8 cellular contexts compared by ENCODE assay signal in genomic region chr4:145097331-145097820, GRCh38. TPM values are rescaled to one million over a fixed set of nuclear protein-coding genes. Genes with fewer than 3 reads are reported as not detected.
DNase-seq lines count a peak whose midpoint lies in the region; ATAC-seq and TF ChIP-seq lines count a peak whose summit lies in the region.

No MANE protein-coding gene starts in this region.

- no peaks in the 10 kb centered on the region for H4K20me1 ChIP-seq in neural cell (ENCODE audit: insufficient read depth)

- peak overlapping the region; percentile 71 to 93 for H3K9ac ChIP-seq in duodenal mucosa (ENCODE audit: low read depth in 1 of 2, low read length in 2 of 2)
- H3K9ac ChIP-seq in neural cell (ENCODE audit: low read length), result peak overlapping the region; percentile 83

- peak overlapping the region; percentile 86 for H3K4me3 ChIP-seq in left ventricle myocardium inferior
- peak overlapping the region; percentile 76 for H3K4me3 ChIP-seq in LNCaP clone FGC (ENCODE audit: low read depth, low read length)
- H3K4me3 ChIP-seq in duodenal mucosa (ENCODE audit: low read depth in 1 of 2, low read length in 2 of 2), result peak overlapping the region; percentile 74 to 96
- H3K4me3 ChIP-seq in neural cell (ENCODE audit: low read length), result peak overlapping the region; percentile 87

- H3K9me3 ChIP-seq in left ventricle myocardium inferior (replicated peaks), result peaks cover 9% of the 10 kb centered on the region
- H3K9me3 ChIP-seq in duodenal mucosa (ENCODE audit: control insufficient read depth in 1 of 2, low read length in 2 of 2), result peaks cover 0 to 8% of the 10 kb centered on the region in 2 donors
- H3K9me3 ChIP-seq in neural cell (ENCODE audit: low read length), result no peaks in the 10 kb centered on the region

- peak overlapping the region; percentile 93 for H3K27ac ChIP-seq in left ventricle myocardium inferior (replicated peaks)
- peak overlapping the region; percentile 64 for H3K27ac ChIP-seq in duodenal mucosa (ENCODE audit: low read depth, low read length)
- peak overlapping the region; percentile 88 for H3K27ac ChIP-seq in neural cell (ENCODE audit: low read length)

- TF ChIP-seq RAD21 in neural cell (conservative IDR thresholded peaks at IDR 0.05), result no peak

- H3K36me3 ChIP-seq in left ventricle myocardium inferior, result peaks cover 37% of the 10 kb centered on the region
- peaks cover 11 to 24% of the 10 kb centered on the region in 2 donors for H3K36me3 ChIP-seq in duodenal mucosa (ENCODE audit: control insufficient read depth in 1 of 2, insufficient read depth in 2 of 2, low read length in 2 of 2)
- no peaks in the 10 kb centered on the region for H3K36me3 ChIP-seq in neural cell (ENCODE audit: insufficient read depth, low read length)

- no peaks in the 10 kb centered on the region for H3K27me3 ChIP-seq in left ventricle myocardium inferior (ENCODE audit: low read depth)
- H3K27me3 ChIP-seq in duodenal mucosa (ENCODE audit: control insufficient read depth in 1 of 2, insufficient read depth in 2 of 2, low read length in 2 of 2), result no peaks in the 10 kb centered on the region
- no peaks in the 10 kb centered on the region for H3K27me3 ChIP-seq in neural cell (ENCODE audit: insufficient read depth, low read depth, low read length)

- H3K9me2 ChIP-seq in neural cell (ENCODE audit: insufficient read depth, low read length), result no peaks in the 10 kb centered on the region

- no peak for TF ChIP-seq EP300 in neural cell (conservative IDR thresholded peaks at IDR 0.05; ENCODE audit: poor library complexity, severe bottlenecking)

- H3K4me2 ChIP-seq in neural cell (ENCODE audit: low read length), result peak overlapping the region; percentile 81

- TF ChIP-seq CTCF in left ventricle myocardium inferior (IDR thresholded peaks at IDR 0.05; ENCODE audit: borderline replicate concordance) (no peak), LNCaP clone FGC (IDR thresholded peaks at IDR 0.05; ENCODE audit: control insufficient read depth, extremely low read depth, insufficient read depth) (no peak), neural cell (IDR thresholded peaks at IDR 0.05; ENCODE audit: poor library complexity, severe bottlenecking) (no peak)

- peaks cover 6% of the 10 kb centered on the region for H3F3A ChIP-seq in neural cell (ENCODE audit: insufficient read depth, low read length, poor library complexity, severe bottlenecking)

- H3K79me2 ChIP-seq in neural cell (replicated peaks; ENCODE audit: insufficient read depth, low read length), result peaks cover 64% of the 10 kb centered on the region

- peak overlapping the region; percentile 89 for H2AFZ ChIP-seq in neural cell (ENCODE audit: low read depth, low read length)

- H3K4me1 ChIP-seq in left ventricle myocardium inferior, result peaks cover 66% of the 10 kb centered on the region
- peaks cover 15 to 32% of the 10 kb centered on the region in 2 donors for H3K4me1 ChIP-seq in duodenal mucosa (ENCODE audit: control insufficient read depth in 1 of 2, insufficient read depth in 2 of 2, low read length in 2 of 2)

- intact Hi-C loops in left ventricle myocardium inferior (cut with micrococcal nuclease), result no loop called here
- intact Hi-C loops in Right ventricle myocardium inferior (cut with DNase I), result no loop called here

- ATAC-seq in Right ventricle myocardium inferior, result no peak
- ATAC-seq in HG02970 (IDR thresholded peaks at IDR 0.05; ENCODE audit: low FRiP score, unreplicated experiment), result no peak

- no peak for DNase-seq in left ventricle myocardium inferior
- no peak for DNase-seq in Right ventricle myocardium inferior (ENCODE audit: missing footprints)
- no peak for DNase-seq in LNCaP clone FGC (ENCODE audit: low read depth)
- DNase-seq in DMS79 (lab: John Stamatoyannopoulos, UW), result no peak
- no peak for DNase-seq in amniotic stem cell (lab: John Stamatoyannopoulos, UW)

TF ChIP-seq in neural cell, 6 proteins besides CTCF, POLR2A, EP300 and RAD21:
- TF ChIP-seq POLR2AphosphoS5 (IDR thresholded peaks at IDR 0.05) (no peak), TAF1 (IDR thresholded peaks at IDR 0.05; ENCODE audit: low read depth) (no peak), EZH2 (IDR thresholded peaks at IDR 0.05; ENCODE audit: borderline replicate concordance, insufficient read depth, low read length, poor library complexity, severe bottlenecking) (no peak), SMC3 (conservative IDR thresholded peaks at IDR 0.05; ENCODE audit: poor library complexity) (no peak), MXI1 (conservative IDR thresholded peaks at IDR 0.05; ENCODE audit: poor library complexity, severe bottlenecking) (no peak)
- TF ChIP-seq, protein P1, sequence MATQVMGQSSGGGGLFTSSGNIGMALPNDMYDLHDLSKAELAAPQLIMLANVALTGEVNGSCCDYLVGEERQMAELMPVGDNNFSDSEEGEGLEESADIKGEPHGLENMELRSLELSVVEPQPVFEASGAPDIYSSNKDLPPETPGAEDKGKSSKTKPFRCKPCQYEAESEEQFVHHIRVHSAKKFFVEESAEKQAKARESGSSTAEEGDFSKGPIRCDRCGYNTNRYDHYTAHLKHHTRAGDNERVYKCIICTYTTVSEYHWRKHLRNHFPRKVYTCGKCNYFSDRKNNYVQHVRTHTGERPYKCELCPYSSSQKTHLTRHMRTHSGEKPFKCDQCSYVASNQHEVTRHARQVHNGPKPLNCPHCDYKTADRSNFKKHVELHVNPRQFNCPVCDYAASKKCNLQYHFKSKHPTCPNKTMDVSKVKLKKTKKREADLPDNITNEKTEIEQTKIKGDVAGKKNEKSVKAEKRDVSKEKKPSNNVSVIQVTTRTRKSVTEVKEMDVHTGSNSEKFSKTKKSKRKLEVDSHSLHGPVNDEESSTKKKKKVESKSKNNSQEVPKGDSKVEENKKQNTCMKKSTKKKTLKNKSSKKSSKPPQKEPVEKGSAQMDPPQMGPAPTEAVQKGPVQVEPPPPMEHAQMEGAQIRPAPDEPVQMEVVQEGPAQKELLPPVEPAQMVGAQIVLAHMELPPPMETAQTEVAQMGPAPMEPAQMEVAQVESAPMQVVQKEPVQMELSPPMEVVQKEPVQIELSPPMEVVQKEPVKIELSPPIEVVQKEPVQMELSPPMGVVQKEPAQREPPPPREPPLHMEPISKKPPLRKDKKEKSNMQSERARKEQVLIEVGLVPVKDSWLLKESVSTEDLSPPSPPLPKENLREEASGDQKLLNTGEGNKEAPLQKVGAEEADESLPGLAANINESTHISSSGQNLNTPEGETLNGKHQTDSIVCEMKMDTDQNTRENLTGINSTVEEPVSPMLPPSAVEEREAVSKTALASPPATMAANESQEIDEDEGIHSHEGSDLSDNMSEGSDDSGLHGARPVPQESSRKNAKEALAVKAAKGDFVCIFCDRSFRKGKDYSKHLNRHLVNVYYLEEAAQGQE (IDR thresholded peaks at IDR 0.05; ENCODE audit: borderline replicate concordance), result no peak
TF ChIP-seq in neural cell: peak in this region for 0.

RNA-seq across cellular contexts. Expression of gene ANAPC10, which starts 0.6 kb away (rescaled TPM):
- 15.4 TPM for total RNA-seq in left ventricle myocardium inferior
- total RNA-seq in Right ventricle myocardium inferior, result 12.7 TPM
- polyA plus RNA-seq in neural cell, result 35.3 and 37.7 TPM in 2 replicates
- 58.4 and 60.0 TPM in 2 replicates for polyA minus RNA-seq in neural cell

RNA-seq across cellular contexts. Expression of gene ABCE1, which starts 0.7 kb away (rescaled TPM):
- total RNA-seq in left ventricle myocardium inferior, result 34.5 TPM
- 30.6 TPM for total RNA-seq in Right ventricle myocardium inferior
- polyA plus RNA-seq in neural cell, result 90.6 and 96.9 TPM in 2 replicates
- 120 and 126 TPM in 2 replicates for polyA minus RNA-seq in neural cell
